In the genomic region with DNA sequence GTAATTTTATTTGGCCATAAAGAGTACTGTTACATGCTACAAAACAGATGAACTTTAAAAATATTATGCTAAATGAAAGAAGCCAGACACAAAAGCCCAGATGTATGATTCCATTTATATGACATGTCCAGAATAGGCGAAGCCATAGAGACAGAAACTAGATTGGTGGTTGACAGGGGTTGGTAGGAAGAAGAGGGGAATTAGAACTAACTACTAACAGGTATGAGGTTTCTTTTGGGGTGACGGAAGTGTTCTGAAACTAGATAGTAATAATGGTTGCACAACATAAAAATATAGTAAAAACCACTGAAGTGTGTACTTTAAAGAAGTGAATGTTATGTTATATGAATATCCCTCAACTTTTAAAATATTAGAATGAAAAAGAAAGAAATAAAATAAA, we compare ENCODE assay signal across 17 cellular contexts.
DNase-seq lines count a peak whose midpoint lies in the region; ATAC-seq and TF ChIP-seq lines count a peak whose summit lies in the region.
"Had no signal": no experiment of that assay in that cellular context is flagged by ENCODE, and none has a peak within 500 bp of the region (broad histone marks: within the 10 kb centered on the region; RNA-seq: fewer than 3 reads in every experiment).

No MANE protein-coding gene starts in this region.

- no peaks in the 10 kb centered on the region; the same call in 1 of the 2 replicates for H3K9me1 ChIP-seq in IMR-90 (ENCODE audit: insufficient read depth, low read length)

- H4K8ac ChIP-seq in IMR-90 (ENCODE audit: low read depth in 2 of 2, low read length in 2 of 2), result no peak overlapping the region

- DNase-seq in IMR-90 (no peak), GM10248 (ENCODE audit: extremely low spot score) (no peak), head of caudate nucleus (no peak)
- DNase-seq: Calu3; CD4-positive, CD25-positive, alpha-beta regulatory T cell; DMS 273 treated with DMSO at 0.1 percent for 48 hours; DMS79; GOT3; H9 had no signal

- CTCF ChIA-PET in IMR-90 (lab: Yijun Ruan, JAX), result interaction anchor here (0.6 kb wide), 1 partner anchor 27 kb away, joined by 3 read pairs; no protein-coding TSS in a partner anchor
- CTCF ChIA-PET in GM10248 (lab: Yijun Ruan, JAX), result interaction anchor here (1.4 kb wide), 1 partner anchor 8 kb away, joined by 6 read pairs; no protein-coding TSS in a partner anchor

- H3K79me1 ChIP-seq in IMR-90 (ENCODE audit: low read depth in 1 of 2, low read length in 2 of 2), result peaks cover 36 to 37% of the 10 kb centered on the region in 2 experiments

- no peaks in the 10 kb centered on the region for H3K27me3 ChIP-seq in IMR-90 (ENCODE audit: control insufficient read depth, insufficient read depth, low read length)
- H3K27me3 ChIP-seq: BLaER1 had no signal

- peaks cover 8% of the 10 kb centered on the region for H3K36me3 ChIP-seq in IMR-90 (ENCODE audit: control insufficient read depth, insufficient read depth, low read length)

- H3K27ac ChIP-seq in IMR-90 (ENCODE audit: insufficient read depth, low read length), result no peak overlapping the region
- H3K27ac ChIP-seq: 22Rv1, BLaER1, KMS-11 had no signal

- H3K14ac ChIP-seq in IMR-90 (replicated peaks; ENCODE audit: low read depth, low read length), result no peak overlapping the region

- no TSS peak for BruUV-seq in IMR-90 (replicated peaks; lab: Mats Ljungman, UMichigan)

- H2BK5ac ChIP-seq in IMR-90 (ENCODE audit: low read depth, low read length, poor library complexity, severe bottlenecking), result peak overlapping the region; percentile 23

- H2BK120ac ChIP-seq in IMR-90 (ENCODE audit: low read depth, low read length), result no peak overlapping the region

- no peak overlapping the region for H2AK9ac ChIP-seq in IMR-90 (replicated peaks; ENCODE audit: low read depth, low read length, poor library complexity)

- no peak overlapping the region for H2BK20ac ChIP-seq in IMR-90 (ENCODE audit: low read depth, low read length)

- POLR2A ChIA-PET in IMR-90 (lab: Charles Lee; ENCODE audit: unreplicated experiment) (no interaction called here), GM10248 (lab: Yijun Ruan, JAX) (no interaction called here)

- WGBS in IMR-90 (ENCODE audit: extremely low coverage in 2 of 2, insufficient read length in 1 of 2), 2 experiments, result no CpG with 5 or more reads among the region's 2 CpGs

- no peak overlapping the region for H3K4ac ChIP-seq in IMR-90 (ENCODE audit: low read depth, low read length)

- no peaks in the 10 kb centered on the region; the same call in 1 of the 2 replicates for H3K4me1 ChIP-seq in IMR-90 (ENCODE audit: control insufficient read depth, insufficient read depth, low read length)
- H3K4me1 ChIP-seq: BLaER1 had no signal

- no peak overlapping the region for H2AK5ac ChIP-seq in IMR-90 (ENCODE audit: low read depth, low read length)

- no peak for TF ChIP-seq RAD21 in IMR-90 (IDR thresholded peaks at IDR 0.05; ENCODE audit: low read length)

- dilution Hi-C loops in IMR-90 (cut with HindIII; ENCODE audit: low sequenced_read_pairs, unreplicated experiment), result no loop called here

- no peak overlapping the region for H2AFZ ChIP-seq in IMR-90 (replicated peaks; ENCODE audit: low read length, poor library complexity)

- ATAC-seq in GM18499 (IDR thresholded peaks at IDR 0.05; ENCODE audit: insufficient read depth, unreplicated experiment) (peak; percentile 40), GM19351 (IDR thresholded peaks at IDR 0.05; ENCODE audit: unreplicated experiment) (peak; percentile 74), HG02938 (IDR thresholded peaks at IDR 0.05; ENCODE audit: unreplicated experiment) (peak; percentile 72), IMR-90 (ENCODE audit: low read depth) (no peak), GM18858 (IDR thresholded peaks at IDR 0.05; ENCODE audit: unreplicated experiment) (no peak), GM21515 (IDR thresholded peaks at IDR 0.05; ENCODE audit: unreplicated experiment) (no peak)

- H3K4me3 ChIP-seq in IMR-90 (ENCODE audit: insufficient read depth, low read depth, low read length), result no peak overlapping the region
- H3K4me3 ChIP-seq: BLaER1 had no signal

- no peak overlapping the region for H3K18ac ChIP-seq in IMR-90 (ENCODE audit: low read depth, low read length)

- H4K5ac ChIP-seq in IMR-90 (ENCODE audit: low read depth, low read length), result no peak overlapping the region

- no peaks in the 10 kb centered on the region for H3K9me3 ChIP-seq in IMR-90 (ENCODE audit: control insufficient read depth, insufficient read depth, low read length)
- H3K9me3 ChIP-seq: BLaER1 had no signal

- no peak overlapping the region for H3K4me2 ChIP-seq in IMR-90 (ENCODE audit: low read depth, low read length)
- H3K4me2 ChIP-seq: BLaER1, KMS-11 had no signal

- no peak overlapping the region for H4K91ac ChIP-seq in IMR-90 (ENCODE audit: insufficient read depth, low read depth, low read length)

- H3K56ac ChIP-seq in IMR-90 (ENCODE audit: extremely low read depth, insufficient read depth, low read length), result no peak overlapping the region

- no peak for TF ChIP-seq POLR2A in IMR-90 (IDR thresholded peaks at IDR 0.05; ENCODE audit: low read depth, low read length)

- in situ Hi-C loops in IMR-90 (cut with MboI; ENCODE audit: low sequenced_read_pairs), result no loop called here

- TF ChIP-seq CTCF in IMR-90 (conservative IDR thresholded peaks at IDR 0.05; ENCODE audit: low read depth, low read length) (no peak), GM10248 (IDR thresholded peaks at IDR 0.05; ENCODE audit: control extremely low read depth, extremely low read depth, low read depth, missing control alignments) (no peak)

- no peak overlapping the region for H2BK15ac ChIP-seq in IMR-90 (ENCODE audit: low read depth, low read length)

- no peaks in the 10 kb centered on the region for H4K20me1 ChIP-seq in IMR-90 (ENCODE audit: insufficient read depth, low read length)
- H4K20me1 ChIP-seq: BLaER1 had no signal

- no peak overlapping the region for H3K9ac ChIP-seq in IMR-90 (ENCODE audit: low read depth, low read length)
- H3K9ac ChIP-seq: BLaER1, KMS-11 had no signal

- intact Hi-C loops in IMR-90 (cut with micrococcal nuclease) (no loop called here), head of caudate nucleus (cut with DNase I) (no loop called here)

- no peak overlapping the region for H3K23ac ChIP-seq in IMR-90 (ENCODE audit: low read depth, low read length)

TF ChIP-seq in IMR-90, 13 proteins besides CTCF, POLR2A, EP300 and RAD21:
- TF ChIP-seq CHD1 (IDR thresholded peaks at IDR 0.05; ENCODE audit: low read depth, low read length) (no peak), FOS (IDR thresholded peaks at IDR 0.05; ENCODE audit: low read depth, low read length) (no peak), RFX5 (IDR thresholded peaks at IDR 0.05; ENCODE audit: low read depth, low read length) (no peak), MXI1 (IDR thresholded peaks at IDR 0.05; ENCODE audit: borderline replicate concordance, low read depth, low read length) (no peak), SMC3 (IDR thresholded peaks at IDR 0.05; ENCODE audit: low read depth, low read length) (no peak), RCOR1 (IDR thresholded peaks at IDR 0.05; ENCODE audit: insufficient replicate concordance, low read length) (no peak), NFE2L2 (IDR thresholded peaks at IDR 0.05; ENCODE audit: low read depth, low read length) (no peak), ELK1 (IDR thresholded peaks at IDR 0.05; ENCODE audit: borderline replicate concordance, low read depth, low read length) (no peak)
- TF ChIP-seq, protein P1, sequence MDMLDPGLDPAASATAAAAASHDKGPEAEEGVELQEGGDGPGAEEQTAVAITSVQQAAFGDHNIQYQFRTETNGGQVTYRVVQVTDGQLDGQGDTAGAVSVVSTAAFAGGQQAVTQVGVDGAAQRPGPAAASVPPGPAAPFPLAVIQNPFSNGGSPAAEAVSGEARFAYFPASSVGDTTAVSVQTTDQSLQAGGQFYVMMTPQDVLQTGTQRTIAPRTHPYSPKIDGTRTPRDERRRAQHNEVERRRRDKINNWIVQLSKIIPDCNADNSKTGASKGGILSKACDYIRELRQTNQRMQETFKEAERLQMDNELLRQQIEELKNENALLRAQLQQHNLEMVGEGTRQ (IDR thresholded peaks at IDR 0.05; ENCODE audit: low read depth, low read length), result no peak

Comparison
In these comparisons a context has a peak if more than half of its experiments do, and no peak if none do; other contexts are left out.
1. ATAC-seq: peak in GM18499 (single experiment), GM19351 (single experiment) and HG02938 (single experiment); none in IMR-90 (single experiment), GM18858 (single experiment) and GM21515 (single experiment).